Comparison of ENCODE assay signal across 14 cellular contexts in the genomic region with DNA sequence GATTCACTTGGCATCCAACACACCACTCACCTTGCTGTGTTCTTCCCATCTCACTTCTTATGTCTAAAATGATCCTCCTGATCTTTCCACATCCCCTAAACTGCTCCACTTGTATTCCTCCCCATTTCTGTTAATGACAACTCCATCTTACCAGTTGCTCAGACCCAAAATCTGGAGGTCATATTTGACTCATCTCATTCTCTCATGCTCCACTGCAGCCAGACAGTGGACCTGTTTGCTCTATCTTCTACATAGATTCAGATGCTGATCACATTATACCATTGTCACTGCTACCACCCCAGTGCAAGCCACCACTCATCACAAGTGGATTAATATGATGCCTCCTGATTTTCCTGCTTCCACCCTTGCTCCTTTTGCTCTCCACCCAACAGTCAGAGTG.
A peak's percentile ranks its signal among the peaks of the same experiment; 100 is the strongest.
DNase-seq lines count a peak whose midpoint lies in the region; ATAC-seq lines count a peak whose summit lies in the region.
"Had no signal": no experiment of that assay in that cellular context is flagged by ENCODE, and none has a peak within 500 bp of the region (broad histone marks: within the 10 kb centered on the region; RNA-seq: fewer than 3 reads in every experiment).

No MANE protein-coding gene starts in this region.

- DNase-seq in NK-92 (lab: John Stamatoyannopoulos, UW; ENCODE audit: unreplicated experiment): no peak
- DNase-seq in NCI-H526 (lab: John Stamatoyannopoulos, UW): no peak
- no peak for DNase-seq in globus pallidus (ENCODE audit: low spot score)
- no peak for DNase-seq in NCI-H1092 treated with DMSO at 0.1 percent for 48 hours (lab: John Stamatoyannopoulos, UW)
- DNase-seq: activated CD4-positive, alpha-beta T cell treated with anti-CD3 and anti-CD28 coated beads for 48 hours; activated naive CD4-positive, alpha-beta T cell treated with anti-CD3 and anti-CD28 coated beads, Interleukin-2, amount 10 ng/mL, durations not matched to agents 7 days and 5 days; cerebellar nuclear complex; mucosa of descending colon; NCI-H748 treated with DMSO at 0.1 percent for 48 hours; transverse colon had no signal

- ATAC-seq in GM18502 (IDR thresholded peaks at IDR 0.05; ENCODE audit: poor library complexity, unreplicated experiment): peak; percentile 70
- peak; percentile 46 for ATAC-seq in GM19455 (IDR thresholded peaks at IDR 0.05; ENCODE audit: unreplicated experiment)
- ATAC-seq in HG02763 (IDR thresholded peaks at IDR 0.05; ENCODE audit: unreplicated experiment): peak; percentile 29
- peak; percentile 58 for ATAC-seq in HG03460 (IDR thresholded peaks at IDR 0.05; ENCODE audit: unreplicated experiment)
- ATAC-seq: mucosa of descending colon had no signal
